Comparison of ENCODE assay signal across 16 cellular contexts in the genomic region with DNA sequence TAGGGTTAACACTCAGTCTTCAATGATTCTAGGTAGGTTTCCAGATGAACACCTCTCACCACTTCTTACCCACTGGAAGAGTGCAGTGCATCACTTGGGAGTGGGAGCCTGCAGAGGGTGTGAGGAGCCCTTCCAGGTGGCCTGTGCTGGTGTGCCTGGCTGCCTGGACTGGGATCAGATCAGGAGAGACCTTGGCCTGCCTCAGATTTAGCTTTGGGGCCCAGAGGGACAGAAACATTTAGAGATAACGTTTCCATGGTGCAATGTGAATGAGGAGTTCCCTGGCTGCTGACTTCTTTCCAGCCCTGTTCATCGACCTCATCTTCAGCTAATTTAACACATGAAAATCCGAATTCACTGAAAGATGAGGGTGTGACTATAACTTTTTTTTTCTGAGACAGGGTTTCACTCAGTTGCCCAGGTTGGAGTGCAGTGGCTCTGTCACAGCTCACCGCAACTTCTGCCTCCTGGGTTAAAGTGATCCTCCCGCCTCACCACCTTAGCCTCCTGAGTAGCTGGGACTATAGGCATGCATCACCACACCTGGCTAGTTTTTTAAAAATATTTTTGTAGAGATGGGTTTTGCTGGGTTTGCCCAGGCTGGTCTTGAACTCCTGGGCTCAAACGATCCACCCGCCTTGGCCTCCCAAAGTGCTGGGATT. TPM values are rescaled to one million over a fixed set of nuclear protein-coding genes. Genes with fewer than 3 reads are reported as not detected.
DNase-seq lines count a peak whose midpoint lies in the region; ATAC-seq, FAIRE-seq and TF ChIP-seq lines count a peak whose summit lies in the region.
"Had no signal": no experiment of that assay in that cellular context is flagged by ENCODE, and none has a peak within 500 bp of the region (broad histone marks: within the 10 kb centered on the region; RNA-seq: fewer than 3 reads in every experiment).

No MANE protein-coding gene starts in this region.

- H3K36me3 ChIP-seq in IMR-90 (ENCODE audit: control insufficient read depth, insufficient read depth, low read length) (peaks cover 6% of the 10 kb centered on the region; the same call in 1 of the 2 replicates), HepG2 (replicated peaks in 1 of 2; ENCODE audit: control insufficient read depth in 1 of 2, insufficient read depth in 2 of 2, low read length in 2 of 2) (no peaks in the 10 kb centered on the region; a peak in 1 of 5 replicates), small intestine (ENCODE audit: control insufficient read depth in 2 of 2, insufficient read depth in 2 of 2, low read length in 2 of 2) (peaks cover 3% of the 10 kb centered on the region in 2 donors)

- peak overlapping the region; percentile 65 for H2BK120ac ChIP-seq in IMR-90 (ENCODE audit: low read depth, low read length)

- H2BK15ac ChIP-seq in IMR-90 (ENCODE audit: low read depth, low read length), result peak overlapping the region; percentile 14; the same call in 2 of the 3 replicates

- peaks cover 5% of the 10 kb centered on the region for H3K79me2 ChIP-seq in HepG2 (ENCODE audit: insufficient read depth, low read length)

- no CpG with 5 or more reads among the region's 7 CpGs for WGBS in IMR-90 (ENCODE audit: extremely low coverage in 2 of 2, insufficient read length in 1 of 2), 2 experiments
- 60% methylated on average over 7 of the region's 7 CpGs for WGBS in HepG2 (ENCODE audit: low lambda C conversion rate)
- WGBS in small intestine, 3 donors, result 61 to 67% (median 62%) methylated on average over 7 of the region's 7 CpGs

- H3K79me1 ChIP-seq in IMR-90 (ENCODE audit: low read depth in 1 of 2, low read length in 2 of 2), result peaks cover 45 to 85% of the 10 kb centered on the region in 2 experiments

- TF ChIP-seq EP300 in HepG2 (IDR thresholded peaks at IDR 0.05; ENCODE audit: low read depth in 2 of 2, low read length in 2 of 2) (no peak), HepG2 (CRISPR knock-in tag; IDR thresholded peaks at IDR 0.05; ENCODE audit: borderline replicate concordance) (no peak)

- TF ChIP-seq CTCF in IMR-90 (conservative IDR thresholded peaks at IDR 0.05; ENCODE audit: low read depth, low read length), result no peak
- no peak for TF ChIP-seq CTCF in HepG2 (CRISPR knock-in tag; IDR thresholded peaks at IDR 0.05)
- no peak for TF ChIP-seq CTCF in dorsolateral prefrontal cortex (IDR thresholded peaks at IDR 0.05 in 54 of 56, conservative IDR thresholded peaks at IDR 0.05 in 2 of 56; ENCODE audit: low read depth in 1 of 56, partially characterized antibody in 56 of 56)

- H3K14ac ChIP-seq in IMR-90 (replicated peaks; ENCODE audit: low read depth, low read length), result 0 out of 2 replicates have a peak overlapping the region, but pooled peaks have one; percentile 50

- ATAC-seq in IMR-90 (ENCODE audit: low read depth), result no peak
- no peak for ATAC-seq in activated naive CD8-positive, alpha-beta T cell treated with anti-CD3 and anti-CD28 coated beads, Interleukin-2, amount 50 U/mL, for 24 hours
- ATAC-seq in HepG2, result peak; percentile 79
- peak; percentile 36 to 39 for ATAC-seq in stimulated activated naive B cell treated with anti-CD40 and anti-IgM and Interleukin-4, amounts not matched to agents 10 μg/mL and 1 μg/mL and 100 μg/mL, for 72 hours (replicated peaks)
- ATAC-seq in HG03342 (IDR thresholded peaks at IDR 0.05; ENCODE audit: unreplicated experiment), result no peak

- H3K9me3 ChIP-seq in IMR-90 (ENCODE audit: control insufficient read depth, insufficient read depth, low read length) (no peaks in the 10 kb centered on the region), HepG2 (ENCODE audit: low read length) (no peaks in the 10 kb centered on the region), small intestine (ENCODE audit: control insufficient read depth, low read depth) (no peaks in the 10 kb centered on the region)
- H3K9me3 ChIP-seq: spleen had no signal

- no peak overlapping the region for H2AK9ac ChIP-seq in IMR-90 (replicated peaks; ENCODE audit: low read depth, low read length, poor library complexity)

- DNase-seq in IMR-90 (no peak), HepG2 (ENCODE audit: low spot score) (peak; percentile 31), dorsolateral prefrontal cortex (no peak), small intestine (no peak)
- DNase-seq in activated naive CD8-positive, alpha-beta T cell treated with anti-CD3 and anti-CD28 coated beads, Interleukin-2, amount 50 U/mL, for 24 hours, result no peak
- DNase-seq in stimulated activated naive B cell treated with anti-CD40 and anti-IgM and Interleukin-4, amounts not matched to agents 10 μg/mL and 1 μg/mL and 100 μg/mL, for 72 hours, result no peak
- no peak for DNase-seq in activated effector memory CD4-positive, alpha-beta T cell treated with anti-CD3 and anti-CD28 coated beads, Interleukin-2, amount 50 U/mL, for 16 hours
- DNase-seq: activated CD4-positive, alpha-beta T cell treated with anti-CD3 and anti-CD28 coated beads for 1 hour; activated gamma-delta T cell treated with Interleukin-2 at 50 U/mL for 16 hours; effector CD4-positive, alpha-beta T cell; head of caudate nucleus; NCI-H774; spleen had no signal

- BruUV-seq in IMR-90 (replicated peaks; lab: Mats Ljungman, UMichigan) (no TSS peak), HepG2 (replicated peaks; lab: Mats Ljungman, UMichigan) (no TSS peak)

- in situ Hi-C loops in IMR-90 (cut with MboI; ENCODE audit: low sequenced_read_pairs) (no loop called here), HepG2 (cut with HindIII; ENCODE audit: extremely low pct_ligation_motif_present, low pct_unique_long_range_greater_than_20kb) (no loop called here)

- H3K27me3 Mint-ChIP-seq in activated naive CD8-positive, alpha-beta T cell treated with anti-CD3 and anti-CD28 coated beads, Interleukin-2, amount 50 U/mL, for 24 hours, result no peaks in the 10 kb centered on the region
- no peaks in the 10 kb centered on the region for H3K27me3 Mint-ChIP-seq in stimulated activated naive B cell treated with anti-CD40 and anti-IgM and Interleukin-4, amounts not matched to agents 10 μg/mL and 1 μg/mL and 100 μg/mL, for 72 hours

- H3K4me2 ChIP-seq in IMR-90 (ENCODE audit: low read depth, low read length) (no peak overlapping the region), HepG2 (ENCODE audit: low read depth, low read length) (no peak overlapping the region)

- no peaks in the 10 kb centered on the region for H3K9me3 Mint-ChIP-seq in activated naive CD8-positive, alpha-beta T cell treated with anti-CD3 and anti-CD28 coated beads, Interleukin-2, amount 50 U/mL, for 24 hours
- H3K9me3 Mint-ChIP-seq in stimulated activated naive B cell treated with anti-CD40 and anti-IgM and Interleukin-4, amounts not matched to agents 10 μg/mL and 1 μg/mL and 100 μg/mL, for 72 hours, result peaks cover 2 to 7% of the 10 kb centered on the region in 2 donors

- H2AFZ ChIP-seq in IMR-90 (replicated peaks; ENCODE audit: low read length, poor library complexity), result no peak overlapping the region
- no peak overlapping the region for H2AFZ ChIP-seq in HepG2 (ENCODE audit: low read length)

- TF ChIP-seq POLR2A in IMR-90 (IDR thresholded peaks at IDR 0.05; ENCODE audit: low read depth, low read length) (no peak), HepG2 (IDR thresholded peaks at IDR 0.05; ENCODE audit: insufficient read depth in 1 of 2, low read depth in 2 of 2, low read length in 2 of 2) (no peak)

- H3K36me3 Mint-ChIP-seq in activated naive CD8-positive, alpha-beta T cell treated with anti-CD3 and anti-CD28 coated beads, Interleukin-2, amount 50 U/mL, for 24 hours (ENCODE audit: low read depth), result peaks cover 40% of the 10 kb centered on the region
- H3K36me3 Mint-ChIP-seq in stimulated activated naive B cell treated with anti-CD40 and anti-IgM and Interleukin-4, amounts not matched to agents 10 μg/mL and 1 μg/mL and 100 μg/mL, for 72 hours, result peaks cover 38 to 80% of the 10 kb centered on the region in 2 donors

- H3K27ac ChIP-seq in IMR-90 (ENCODE audit: insufficient read depth, low read length) (peak overlapping the region; percentile 14; the same call in 1 of the 2 replicates), HepG2 (ENCODE audit: extremely low read length, insufficient read depth, low read length) (peak overlapping the region; percentile 14), dorsolateral prefrontal cortex (peak overlapping the region in 26 of 59 donors; percentile 5 to 82 (median 38)), small intestine (ENCODE audit: low read depth in 1 of 2, low read length in 1 of 2) (peak overlapping the region in 1 of 2 donors; percentile 48)
- H3K27ac ChIP-seq: HL-60 had no signal

- 0 out of 2 replicates have a peak overlapping the region, but pooled peaks have one; percentile 35 for H2AK5ac ChIP-seq in IMR-90 (ENCODE audit: low read depth, low read length)

- peak overlapping the region; percentile 69 for H3K4ac ChIP-seq in IMR-90 (ENCODE audit: low read depth, low read length)

- H2BK5ac ChIP-seq in IMR-90 (ENCODE audit: low read depth, low read length, poor library complexity, severe bottlenecking), result no peak overlapping the region

- peak overlapping the region; percentile 45 for H2BK20ac ChIP-seq in IMR-90 (ENCODE audit: low read depth, low read length)

- H4K8ac ChIP-seq in IMR-90 (ENCODE audit: low read depth in 2 of 2, low read length in 2 of 2), result peak overlapping the region in 1 of 2 experiments; percentile 40; a peak in 1 of 4 replicates

- dilution Hi-C loops in IMR-90 (cut with HindIII; ENCODE audit: low sequenced_read_pairs, unreplicated experiment), result no loop called here

- H3K9me1 ChIP-seq in IMR-90 (ENCODE audit: insufficient read depth, low read length), result peaks cover 46% of the 10 kb centered on the region

- peak overlapping the region; percentile 73 for H3K23ac ChIP-seq in IMR-90 (ENCODE audit: low read depth, low read length)

- H3K27me3 ChIP-seq in IMR-90 (ENCODE audit: control insufficient read depth, insufficient read depth, low read length) (no peaks in the 10 kb centered on the region), HepG2 (ENCODE audit: control insufficient read depth in 1 of 2, insufficient read depth in 2 of 2, low read length in 2 of 2) (no peaks in the 10 kb centered on the region), dorsolateral prefrontal cortex (no peaks in the 10 kb centered on the region), small intestine (ENCODE audit: control insufficient read depth in 2 of 2, insufficient read depth in 2 of 2, low read length in 2 of 2) (no peaks in the 10 kb centered on the region)
- H3K27me3 ChIP-seq: spleen had no signal

- H4K20me1 ChIP-seq in IMR-90 (ENCODE audit: insufficient read depth, low read length), result peaks cover 24% of the 10 kb centered on the region
- H4K20me1 ChIP-seq in HepG2 (ENCODE audit: insufficient read depth, low read length), result no peaks in the 10 kb centered on the region

- H3K9ac ChIP-seq in IMR-90 (ENCODE audit: low read depth, low read length) (no peak overlapping the region), HepG2 (ENCODE audit: insufficient read depth, low read depth, low read length) (no peak overlapping the region)

- CTCF ChIA-PET in IMR-90 (lab: Yijun Ruan, JAX) (interaction anchor here (0.6 to 0.7 kb wide), 2 partner anchors 34 to 58 kb away, joined by 3 to 7 read pairs; no protein-coding TSS in a partner anchor), HepG2 (lab: Yijun Ruan, JAX; ENCODE audit: low intra/inter-chr PET ratio, low total read pairs) (no interaction called here)

- intact Hi-C loops in IMR-90 (cut with micrococcal nuclease), result loop anchor here (5.0 kb wide), 1 partner anchor 47 kb away; no protein-coding TSS in a partner anchor
- intact Hi-C loops in HepG2 (cut with micrococcal nuclease; ENCODE audit: unreplicated experiment), result no loop called here
- intact Hi-C loops in dorsolateral prefrontal cortex (cut with DNase I), result no loop called here

- peak overlapping the region; percentile 32 for H3K27ac Mint-ChIP-seq in activated naive CD8-positive, alpha-beta T cell treated with anti-CD3 and anti-CD28 coated beads, Interleukin-2, amount 50 U/mL, for 24 hours
- H3K27ac Mint-ChIP-seq in stimulated activated naive B cell treated with anti-CD40 and anti-IgM and Interleukin-4, amounts not matched to agents 10 μg/mL and 1 μg/mL and 100 μg/mL, for 72 hours, result peak overlapping the region; percentile 89

- TF ChIP-seq RAD21 in IMR-90 (IDR thresholded peaks at IDR 0.05; ENCODE audit: low read length) (no peak), HepG2 (CRISPR knock-in tag; IDR thresholded peaks at IDR 0.05) (no peak)

- peak overlapping the region; percentile 57; the same call in 1 of the 2 replicates for H4K5ac ChIP-seq in IMR-90 (ENCODE audit: low read depth, low read length)

- peaks cover 93% of the 10 kb centered on the region for H3K4me1 Mint-ChIP-seq in activated naive CD8-positive, alpha-beta T cell treated with anti-CD3 and anti-CD28 coated beads, Interleukin-2, amount 50 U/mL, for 24 hours
- peaks cover 67 to 96% of the 10 kb centered on the region in 2 donors for H3K4me1 Mint-ChIP-seq in stimulated activated naive B cell treated with anti-CD40 and anti-IgM and Interleukin-4, amounts not matched to agents 10 μg/mL and 1 μg/mL and 100 μg/mL, for 72 hours

- H3K18ac ChIP-seq in IMR-90 (ENCODE audit: low read depth, low read length), result peak overlapping the region; percentile 34; the same call in 1 of the 2 replicates

- POLR2A ChIA-PET in IMR-90 (lab: Charles Lee; ENCODE audit: unreplicated experiment) (no interaction called here), HepG2 (lab: Yijun Ruan, JAX) (no interaction called here)

- H3K4me3 ChIP-seq in IMR-90 (ENCODE audit: insufficient read depth, low read depth, low read length) (no peak overlapping the region), HepG2 (replicated peaks in 1 of 3; ENCODE audit: insufficient read depth in 1 of 3, low read depth in 2 of 3, low read length in 3 of 3) (no peak overlapping the region), dorsolateral prefrontal cortex (no peak overlapping the region), small intestine (ENCODE audit: low read depth in 1 of 2, low read length in 2 of 2) (no peak overlapping the region)
- H3K4me3 ChIP-seq: spleen had no signal

- FAIRE-seq in HepG2 (lab: Jason Lieb, UNC) (peak; percentile 70), small intestine (lab: Jason Lieb, UNC) (no peak)
- FAIRE-seq: GM12892 had no signal

- no peak overlapping the region for H3K4me3 Mint-ChIP-seq in activated naive CD8-positive, alpha-beta T cell treated with anti-CD3 and anti-CD28 coated beads, Interleukin-2, amount 50 U/mL, for 24 hours
- H3K4me3 Mint-ChIP-seq in stimulated activated naive B cell treated with anti-CD40 and anti-IgM and Interleukin-4, amounts not matched to agents 10 μg/mL and 1 μg/mL and 100 μg/mL, for 72 hours, result no peak overlapping the region

- peak overlapping the region; percentile 76 for H4K91ac ChIP-seq in IMR-90 (ENCODE audit: insufficient read depth, low read depth, low read length)

- H3K4me1 ChIP-seq in IMR-90 (ENCODE audit: control insufficient read depth, insufficient read depth, low read length) (peaks cover 38% of the 10 kb centered on the region), HepG2 (ENCODE audit: insufficient read depth, low read length) (peaks cover 64% of the 10 kb centered on the region), small intestine (ENCODE audit: control insufficient read depth in 2 of 2, insufficient read depth in 1 of 2, low read depth in 1 of 2, low read length in 1 of 2) (peaks cover 15 to 24% of the 10 kb centered on the region in 2 donors)

- no peak overlapping the region for H3K56ac ChIP-seq in IMR-90 (ENCODE audit: extremely low read depth, insufficient read depth, low read length)

RNA-seq across cellular contexts. Expression of gene SUSD6, which starts 53.6 kb away (rescaled TPM):
- total RNA-seq in IMR-90 (2012; rRNA removed) (2.3 and 2.5 TPM in 2 replicates), HepG2 (2016; rRNA removed; fragmentation: Illumina TruSeq; extraction: Trizol) (4.8 and 7.2 TPM in 2 replicates), dorsolateral prefrontal cortex (10 to 100 TPM; 25.2 to 57.8 (median 35.8) TPM)
- polyA plus RNA-seq in IMR-90 (2012; rRNA removed) (10.1 and 10.4 TPM in 2 replicates), HepG2 (2011; rRNA removed) (7.4 and 9.4 TPM in 2 replicates), small intestine (10 to 100 TPM; 14.3 to 18.8 (median 14.5) TPM)
- polyA plus RNA-seq in IMR-90 (2012; cell fraction: cytosol; rRNA removed), result 5.9 and 7.7 TPM in 2 replicates
- polyA plus RNA-seq in IMR-90 (2012; cell fraction: nucleus; rRNA removed; ENCODE audit: low replicate concordance), result 21.8 and 29.0 TPM in 2 replicates
- total RNA-seq in HepG2 (2016; cell fraction: cytosol; rRNA removed; fragmentation: Illumina TruSeq; extraction: Trizol; ENCODE audit: low read depth), result 0.53 and 0.71 TPM in 2 replicates
- 3.7 and 7.0 TPM in 2 replicates for total RNA-seq in HepG2 (2016; cell fraction: insoluble cytoplasmic fraction; rRNA removed; fragmentation: Illumina TruSeq; extraction: Trizol)
- 2.4 and 2.6 TPM in 2 replicates for total RNA-seq in HepG2 (2016; cell fraction: membrane; rRNA removed; fragmentation: Illumina TruSeq; extraction: Trizol)
- total RNA-seq in HepG2 (2016; cell fraction: nucleus; rRNA removed; fragmentation: Illumina TruSeq; extraction: Trizol), result 11.6 and 12.8 TPM in 2 replicates
- polyA plus RNA-seq in HepG2 (2011; cell fraction: cytosol; rRNA removed), result 3.9 and 4.6 TPM in 2 replicates
- 17.5 and 19.4 TPM in 2 replicates for polyA plus RNA-seq in HepG2 (2011; cell fraction: nucleus; rRNA removed)
- polyA plus RNA-seq in HepG2 (2012), result 5.8 and 6.9 TPM in 2 replicates
- 0.43 and 0.46 TPM in 2 replicates for polyA plus RNA-seq in HepG2 (2016; cell fraction: cytosol; fragmentation: Illumina TruSeq; extraction: Trizol; ENCODE audit: low read depth)
- 3.1 and 3.3 TPM in 2 replicates for polyA plus RNA-seq in HepG2 (2016; cell fraction: insoluble cytoplasmic fraction; fragmentation: Illumina TruSeq; extraction: Trizol; ENCODE audit: low read depth)
- 0.96 and 1.2 TPM in 2 replicates for polyA plus RNA-seq in HepG2 (2016; cell fraction: membrane; fragmentation: Illumina TruSeq; extraction: Trizol; ENCODE audit: low read depth)
- 14.7 and 15.5 TPM in 2 replicates for polyA plus RNA-seq in HepG2 (2016; cell fraction: nucleus; fragmentation: Illumina TruSeq; extraction: Trizol; ENCODE audit: insufficient read depth, low read depth)
- polyA minus RNA-seq in HepG2 (2011; rRNA and poly(A)+ RNA removed; ENCODE audit: low replicate concordance), result 7.6 and 16.1 TPM in 2 replicates
- polyA minus RNA-seq in HepG2 (2011; cell fraction: cytosol; rRNA and poly(A)+ RNA removed), result 5.3 and 6.9 TPM in 2 replicates
- 12.5 and 13.1 TPM in 2 replicates for polyA minus RNA-seq in HepG2 (2011; cell fraction: nucleus; rRNA and poly(A)+ RNA removed)

Comparison
In these comparisons a context has a peak if more than half of its experiments do, and no peak if none do; other contexts are left out.
1. ATAC-seq: peak in HepG2 (single experiment) and stimulated activated naive B cell treated with anti-CD40 and anti-IgM and Interleukin-4, amounts not matched to agents 10 μg/mL and 1 μg/mL and 100 μg/mL, for 72 hours (2 of 2); none in IMR-90 (single experiment), activated naive CD8-positive, alpha-beta T cell treated with anti-CD3 and anti-CD28 coated beads, Interleukin-2, amount 50 U/mL, for 24 hours (single experiment) and HG03342 (single experiment).